In genomic region chr10:132136097-132136521, GRCh38 we compare ENCODE assay signal across 18 cellular contexts.
"Had no signal": no experiment of that assay in that cellular context is flagged by ENCODE, and none has a peak within 500 bp of the region (broad histone marks: within the 10 kb centered on the region; RNA-seq: fewer than 3 reads in every experiment).

No MANE protein-coding gene starts in this region.

- H3K36me3 ChIP-seq: right lobe of liver had no signal

- H3K4me1 ChIP-seq: body of pancreas, foreskin keratinocyte, psoas muscle, right lobe of liver had no signal

- H3K9me3 ChIP-seq: body of pancreas, psoas muscle, right lobe of liver had no signal

- H3K4me1 Mint-ChIP-seq: activated T-helper 17 cell treated with anti-CD3 and anti-CD28 coated beads, Interleukin-2, amount 50 U/mL, for 72 hours; stimulated activated naive CD8-positive, alpha-beta T cell treated with anti-CD3 and anti-CD28 coated beads, Interleukin-15, amount 100 ng/mL, for 72 hours had no signal

- H3K27me3 ChIP-seq: body of pancreas, foreskin keratinocyte, right lobe of liver had no signal

- H3K9me3 Mint-ChIP-seq: activated naive CD4-positive, alpha-beta T cell treated with anti-CD3 and anti-CD28 coated beads, Interleukin-2, amount 50 U/mL, for 24 hours; activated T-helper 17 cell treated with anti-CD3 and anti-CD28 coated beads, Interleukin-2, amount 50 U/mL, for 72 hours; nephron; stimulated activated naive CD8-positive, alpha-beta T cell treated with anti-CD3 and anti-CD28 coated beads, Interleukin-15, amount 100 ng/mL, for 72 hours; type B pancreatic cell had no signal

- H3K27ac ChIP-seq: body of pancreas, foreskin keratinocyte, psoas muscle, right lobe of liver had no signal

- H3K4me3 Mint-ChIP-seq: activated naive CD4-positive, alpha-beta T cell treated with anti-CD3 and anti-CD28 coated beads, Interleukin-2, amount 50 U/mL, for 24 hours; activated T-helper 17 cell treated with anti-CD3 and anti-CD28 coated beads, Interleukin-2, amount 50 U/mL, for 72 hours; nephron; stimulated activated naive CD8-positive, alpha-beta T cell treated with anti-CD3 and anti-CD28 coated beads, Interleukin-15, amount 100 ng/mL, for 72 hours; type B pancreatic cell had no signal

- ATAC-seq: activated CD4-positive, CD25-positive, alpha-beta regulatory T cell treated with anti-CD3 and anti-CD28 coated beads, Interleukin-2, amount 50 U/mL, for 24 hours; activated T-helper 17 cell treated with anti-CD3 and anti-CD28 coated beads, Interleukin-2, amount 50 U/mL, for 72 hours; body of pancreas; foreskin keratinocyte; psoas muscle; right lobe of liver; stimulated activated naive CD8-positive, alpha-beta T cell treated with anti-CD3 and anti-CD28 coated beads, Interleukin-15, amount 100 ng/mL, for 72 hours had no signal

- H3K4me3 ChIP-seq: body of pancreas, psoas muscle, right lobe of liver had no signal

- DNase-seq: activated CD4-positive, alpha-beta T cell treated with anti-CD3 and anti-CD28 coated beads, Interleukin-2, amount 50 U/mL, for 4 hours; amniotic stem cell; body of pancreas; central memory CD4-positive, alpha-beta T cell; cortex of kidney; effector memory CD4-positive, alpha-beta T cell; foreskin keratinocyte; glutamatergic neuron; mammary epithelial cell; occipital lobe; stimulated activated naive CD8-positive, alpha-beta T cell treated with anti-CD3 and anti-CD28 coated beads, Interleukin-15, amount 100 ng/mL, for 72 hours had no signal

- H3K27ac Mint-ChIP-seq: activated naive CD4-positive, alpha-beta T cell treated with anti-CD3 and anti-CD28 coated beads, Interleukin-2, amount 50 U/mL, for 24 hours; activated T-helper 17 cell treated with anti-CD3 and anti-CD28 coated beads, Interleukin-2, amount 50 U/mL, for 72 hours; nephron; stimulated activated naive CD8-positive, alpha-beta T cell treated with anti-CD3 and anti-CD28 coated beads, Interleukin-15, amount 100 ng/mL, for 72 hours; type B pancreatic cell had no signal

- H3K36me3 Mint-ChIP-seq: activated naive CD4-positive, alpha-beta T cell treated with anti-CD3 and anti-CD28 coated beads, Interleukin-2, amount 50 U/mL, for 24 hours; type B pancreatic cell had no signal
